In genomic region chr20:50689864-50690263, GRCh38 we compare ENCODE assay signal across 1 cellular context.
TF ChIP-seq lines count a peak whose summit lies in the region.

No MANE protein-coding gene starts in this region.

TF ChIP-seq in IMR-90, 13 proteins besides CTCF, POLR2A, EP300 and RAD21 (continued from another document):
- TF ChIP-seq ELK1 (IDR thresholded peaks at IDR 0.05; ENCODE audit: borderline replicate concordance, low read depth, low read length): no peak
- no peak for TF ChIP-seq FOS (IDR thresholded peaks at IDR 0.05; ENCODE audit: low read depth, low read length)
- TF ChIP-seq RFX5 (IDR thresholded peaks at IDR 0.05; ENCODE audit: low read depth, low read length): no peak
- TF ChIP-seq SMC3 (IDR thresholded peaks at IDR 0.05; ENCODE audit: low read depth, low read length): no peak
